In genomic region chr3:38454179-38454883, GRCh38 we compare ENCODE assay signal across 7 cellular contexts. TPM values are rescaled to one million over a fixed set of nuclear protein-coding genes. Genes with fewer than 3 reads are reported as not detected.
A peak's percentile ranks its signal among the peaks of the same experiment; 100 is the strongest.
DNase-seq lines count a peak whose midpoint lies in the region; ATAC-seq and TF ChIP-seq lines count a peak whose summit lies in the region.

No MANE protein-coding gene starts in this region.

- H3K27me3 Mint-ChIP-seq in glutamatergic neuron (ENCODE audit: unreplicated experiment) = peaks cover 20% of the 10 kb centered on the region

- H3K36me3 ChIP-seq in ovary = no peaks in the 10 kb centered on the region

- peaks cover 16% of the 10 kb centered on the region for H3K4me1 Mint-ChIP-seq in glutamatergic neuron (ENCODE audit: low read depth, unreplicated experiment)

- no peak for TF ChIP-seq POLR2A in ovary (IDR thresholded peaks at IDR 0.05)

- H3K9me3 ChIP-seq in ovary = no peaks in the 10 kb centered on the region

- peak overlapping the region; percentile 68 for H3K4me3 ChIP-seq in ovary

- H3K27me3 ChIP-seq in ovary = no peaks in the 10 kb centered on the region

- 1% methylated on average over 64 to 77 of the region's 77 CpGs for WGBS in ovary, 3 donors

- intact Hi-C loops in ovary (cut with DNase I) = no loop called here

- DNase-seq in GM10266 (ENCODE audit: extremely low spot score) (peak; percentile 74), M059J (ENCODE audit: low read depth) (peak; percentile 12), glutamatergic neuron (peak; percentile 57), ovary (peak; percentile 43 to 71 (median 63))
- DNase-seq in activated naive CD4-positive, alpha-beta T cell treated with Interleukin-2 at 50 U/mL for 16 hours = peak; percentile 37

- peak overlapping the region; percentile 84 to 85 for H3K27ac ChIP-seq in ovary

- no peaks in the 10 kb centered on the region for H3K36me3 Mint-ChIP-seq in glutamatergic neuron (ENCODE audit: unreplicated experiment)

- ATAC-seq in GM21717 (IDR thresholded peaks at IDR 0.05; ENCODE audit: unreplicated experiment) (peak; percentile 25), GM21447 (IDR thresholded peaks at IDR 0.05; ENCODE audit: unreplicated experiment) (no peak)

- peaks cover 14% of the 10 kb centered on the region for H3K9me3 Mint-ChIP-seq in glutamatergic neuron (ENCODE audit: unreplicated experiment)

- peak overlapping the region; percentile 100 for H3K27ac Mint-ChIP-seq in glutamatergic neuron (ENCODE audit: unreplicated experiment)

- peak overlapping the region; percentile 98 for H3K4me3 Mint-ChIP-seq in glutamatergic neuron (ENCODE audit: unreplicated experiment)

- no peak for TF ChIP-seq EP300 in ovary (IDR thresholded peaks at IDR 0.05)

- TF ChIP-seq CTCF in GM10266 (IDR thresholded peaks at IDR 0.05; ENCODE audit: control insufficient read depth, insufficient read depth, low read depth, missing control alignments) (no peak), glutamatergic neuron (IDR thresholded peaks at IDR 0.05; ENCODE audit: partially characterized antibody, unreplicated experiment) (no peak), ovary (IDR thresholded peaks at IDR 0.05) (no peak)

- peaks cover 32% of the 10 kb centered on the region for H3K4me1 ChIP-seq in ovary (ENCODE audit: insufficient read depth)

RNA-seq across cellular contexts. Expression of gene ACVR2B, which starts 0.6 kb away (rescaled TPM):
- total RNA-seq in M059J (2014; rRNA removed; shearing (Covaris generic)) = 0.74 and 0.81 TPM in 2 replicates
- 122 TPM for total RNA-seq in glutamatergic neuron (ENCODE audit: unreplicated experiment)
- total RNA-seq in ovary = 10 to 100 TPM in 5 of 7 donors, 1 to 10 TPM in 2; 6.0 to 16.0 (median 10.8) TPM
- 1 to 10 TPM; 3.3 to 3.7 TPM for polyA plus RNA-seq in ovary

RNA-seq across cellular contexts. Expression of gene EXOG, which starts 41.8 kb away (rescaled TPM):
- 6.5 and 6.8 TPM in 2 replicates for total RNA-seq in M059J (2014; rRNA removed; shearing (Covaris generic))
- total RNA-seq in glutamatergic neuron (ENCODE audit: unreplicated experiment) (20.9 TPM), ovary (10 to 100 TPM in 1 of 7 donors, 1 to 10 TPM in 6; 7.7 to 14.8 (median 9.0) TPM)
- 10 to 100 TPM in 1 of 2 donors, 1 to 10 TPM in 1; 5.4 to 12.6 TPM for polyA plus RNA-seq in ovary

Comparison
In these comparisons a context has a peak if more than half of its experiments do, and no peak if none do; other contexts are left out.
1. DNase-seq: peak in every context shown above with its lines; median percentile 74 in GM10266; 63 in ovary; 57 in glutamatergic neuron; 37 in activated naive CD4-positive, alpha-beta T cell treated with Interleukin-2 at 50 U/mL for 16 hours; 12 in M059J.